12 cellular contexts compared by ENCODE assay signal in the genomic region with DNA sequence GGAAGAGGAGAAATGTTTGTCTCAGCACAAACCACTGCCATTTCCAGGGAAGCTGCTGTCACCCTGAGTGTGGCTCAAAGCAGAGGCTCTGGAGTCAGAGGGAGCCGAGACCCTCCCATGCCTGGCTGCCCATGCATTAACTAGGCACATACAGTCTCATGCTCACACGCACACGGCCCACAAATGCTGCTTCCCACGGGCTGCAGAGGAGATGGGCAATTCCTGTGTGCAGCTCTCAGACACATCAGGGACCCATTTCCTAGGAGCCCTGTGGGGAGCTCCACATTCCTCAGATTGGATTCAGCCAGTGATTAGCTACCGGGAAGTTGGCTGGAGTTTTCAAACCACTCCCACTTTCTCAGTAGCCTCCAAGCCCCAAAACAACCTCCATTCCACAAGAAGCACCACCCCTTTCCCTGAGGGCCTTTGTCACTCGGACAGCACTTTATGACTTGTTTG. TPM values are rescaled to one million over a fixed set of nuclear protein-coding genes. Genes with fewer than 3 reads are reported as not detected.
DNase-seq lines count a peak whose midpoint lies in the region; ATAC-seq and TF ChIP-seq lines count a peak whose summit lies in the region.
"Had no signal": no experiment of that assay in that cellular context is flagged by ENCODE, and none has a peak within 500 bp of the region (broad histone marks: within the 10 kb centered on the region; RNA-seq: fewer than 3 reads in every experiment).

No MANE protein-coding gene starts in this region.

- no peaks in the 10 kb centered on the region for H3K36me3 Mint-ChIP-seq in neural progenitor cell
- no peaks in the 10 kb centered on the region for H3K36me3 Mint-ChIP-seq in natural killer cell treated with Interleukin-12 subunit alpha and Interleukin-12 subunit beta and Interleukin-15 and Interleukin-18, amount 100 ng/mL, for 72 hours
- H3K36me3 Mint-ChIP-seq: activated CD4-positive, alpha-beta memory T cell treated with anti-CD3 and anti-CD28 coated beads for 36 hours had no signal

- no peak overlapping the region for H3K4me3 ChIP-seq in NT2/D1 (ENCODE audit: insufficient read length, low read depth)
- H3K4me3 ChIP-seq in fibroblast of lung (replicated peaks in 1 of 4; ENCODE audit: control extremely low read depth in 1 of 4, insufficient read depth in 1 of 4, low read depth in 3 of 4, low read length in 4 of 4): peak overlapping the region in 1 of 4 experiments; percentile 28
- no peak overlapping the region for H3K4me3 ChIP-seq in neural progenitor cell
- no peak overlapping the region for H3K4me3 ChIP-seq in dorsolateral prefrontal cortex

- H4K20me1 ChIP-seq in fibroblast of lung (ENCODE audit: control insufficient read depth, extremely low read depth, insufficient read depth, low read length) (no peaks in the 10 kb centered on the region), neural progenitor cell (ENCODE audit: low read depth) (no peaks in the 10 kb centered on the region)

- intact Hi-C loops in dorsolateral prefrontal cortex (cut with DNase I): no loop called here

- H3F3A ChIP-seq in neural progenitor cell (ENCODE audit: low read depth): no peaks in the 10 kb centered on the region

- H3K4me1 ChIP-seq in NT2/D1 (ENCODE audit: insufficient read depth, insufficient read length) (peaks cover 13% of the 10 kb centered on the region), fibroblast of lung (ENCODE audit: control insufficient read depth, extremely low read depth, insufficient read depth, low read length) (peaks cover 16% of the 10 kb centered on the region), neural progenitor cell (peaks cover 7% of the 10 kb centered on the region)

- peaks cover 30% of the 10 kb centered on the region for H3K4me1 Mint-ChIP-seq in neural progenitor cell
- peaks cover 0 to 6% of the 10 kb centered on the region in 2 donors for H3K4me1 Mint-ChIP-seq in natural killer cell treated with Interleukin-12 subunit alpha and Interleukin-12 subunit beta and Interleukin-15 and Interleukin-18, amount 100 ng/mL, for 72 hours (ENCODE audit: low read depth in 2 of 2)

- H3K27me3 ChIP-seq in NT2/D1 (ENCODE audit: insufficient read depth, insufficient read length) (no peaks in the 10 kb centered on the region), fibroblast of lung (ENCODE audit: control insufficient read depth, insufficient read depth, low read length) (no peaks in the 10 kb centered on the region), neural progenitor cell (no peaks in the 10 kb centered on the region), dorsolateral prefrontal cortex (no peaks in the 10 kb centered on the region)

- peak overlapping the region; percentile 84 for H3K4me2 ChIP-seq in fibroblast of lung (ENCODE audit: extremely low read depth, insufficient read depth, low read length)
- H3K4me2 ChIP-seq in neural progenitor cell: peak overlapping the region; percentile 1

- H3K9me3 Mint-ChIP-seq in neural progenitor cell: no peaks in the 10 kb centered on the region
- no peaks in the 10 kb centered on the region for H3K9me3 Mint-ChIP-seq in natural killer cell treated with Interleukin-12 subunit alpha and Interleukin-12 subunit beta and Interleukin-15 and Interleukin-18, amount 100 ng/mL, for 72 hours
- H3K9me3 Mint-ChIP-seq: activated CD4-positive, alpha-beta memory T cell treated with anti-CD3 and anti-CD28 coated beads for 36 hours; CD4-positive, alpha-beta T cell; neural crest cell; stimulated activated naive CD8-positive, alpha-beta T cell treated with anti-CD3 and anti-CD28 coated beads, Interleukin-15, Interleukin-2, amounts not matched to agents 100 ng/mL and 50 ng/mL, for 24 hours had no signal

- DNase-seq in AG08395 (ENCODE audit: low spot score): peak; percentile 73
- peak; percentile 62 for DNase-seq in NT2/D1 (ENCODE audit: low read depth, low spot score)
- peak; percentile 48 to 74 for DNase-seq in fibroblast of lung (ENCODE audit: low read depth in 2 of 2)
- peak; percentile 58 for DNase-seq in neural progenitor cell (ENCODE audit: low spot score)
- DNase-seq in dorsolateral prefrontal cortex: no peak
- no peak for DNase-seq in natural killer cell treated with Interleukin-12 subunit alpha and Interleukin-12 subunit beta and Interleukin-15 and Interleukin-18, amount 100 ng/mL, for 72 hours (ENCODE audit: low spot score)
- no peak for DNase-seq in KG1 (lab: John Stamatoyannopoulos, UW)
- DNase-seq: activated CD4-positive, alpha-beta memory T cell treated with anti-CD3 and anti-CD28 coated beads for 36 hours; CD4-positive, alpha-beta T cell had no signal

- H2AFZ ChIP-seq in fibroblast of lung (ENCODE audit: low read length): peak overlapping the region; percentile 25
- peak overlapping the region; percentile 96 for H2AFZ ChIP-seq in neural progenitor cell (replicated peaks)

- no peaks in the 10 kb centered on the region for H3K36me3 ChIP-seq in NT2/D1 (ENCODE audit: insufficient read depth, insufficient read length, low read length)
- no peaks in the 10 kb centered on the region for H3K36me3 ChIP-seq in fibroblast of lung (ENCODE audit: control insufficient read depth, insufficient read depth, low read length)
- H3K36me3 ChIP-seq in neural progenitor cell: no peaks in the 10 kb centered on the region

- ATAC-seq in natural killer cell treated with Interleukin-12 subunit alpha and Interleukin-12 subunit beta and Interleukin-15 and Interleukin-18, amount 100 ng/mL, for 72 hours: no peak
- ATAC-seq in HG03439 (IDR thresholded peaks at IDR 0.05; ENCODE audit: unreplicated experiment): no peak

- H3K9me3 ChIP-seq in NT2/D1 (ENCODE audit: insufficient read depth, low read length): no peaks in the 10 kb centered on the region
- no peaks in the 10 kb centered on the region for H3K9me3 ChIP-seq in fibroblast of lung (ENCODE audit: control insufficient read depth, insufficient read depth, low read depth, low read length)
- H3K9me3 ChIP-seq in neural progenitor cell (ENCODE audit: low read depth): no peaks in the 10 kb centered on the region

- H3K9ac ChIP-seq in NT2/D1 (ENCODE audit: insufficient read length, low read depth): peak overlapping the region; percentile 52
- H3K9ac ChIP-seq in fibroblast of lung (ENCODE audit: insufficient read depth, low read length): peak overlapping the region; percentile 38
- no peak overlapping the region for H3K9ac ChIP-seq in neural progenitor cell

- TF ChIP-seq CTCF in fibroblast of lung (conservative IDR thresholded peaks at IDR 0.05 in 1 of 2, IDR thresholded peaks at IDR 0.05 in 1 of 2; ENCODE audit: low read depth in 1 of 2, low read length in 2 of 2) (no peak), neural progenitor cell (IDR thresholded peaks at IDR 0.05) (no peak), dorsolateral prefrontal cortex (IDR thresholded peaks at IDR 0.05 in 54 of 56, conservative IDR thresholded peaks at IDR 0.05 in 2 of 56; ENCODE audit: low read depth in 1 of 56, partially characterized antibody in 56 of 56) (no peak)

- peak overlapping the region; percentile 72 for H3K27ac Mint-ChIP-seq in neural progenitor cell
- no peak overlapping the region for H3K27ac Mint-ChIP-seq in natural killer cell treated with Interleukin-12 subunit alpha and Interleukin-12 subunit beta and Interleukin-15 and Interleukin-18, amount 100 ng/mL, for 72 hours
- H3K27ac Mint-ChIP-seq: activated CD4-positive, alpha-beta memory T cell treated with anti-CD3 and anti-CD28 coated beads for 36 hours; CD4-positive, alpha-beta T cell; stimulated activated naive CD8-positive, alpha-beta T cell treated with anti-CD3 and anti-CD28 coated beads, Interleukin-15, Interleukin-2, amounts not matched to agents 100 ng/mL and 50 ng/mL, for 24 hours had no signal

- no peaks in the 10 kb centered on the region for H3K79me2 ChIP-seq in fibroblast of lung (ENCODE audit: control insufficient read depth, insufficient read depth, low read length)
- H3K79me2 ChIP-seq in neural progenitor cell (ENCODE audit: low read depth): no peaks in the 10 kb centered on the region

- peaks cover 2% of the 10 kb centered on the region for H3K27me3 Mint-ChIP-seq in neural progenitor cell (ENCODE audit: insufficient read depth, low read depth)
- peaks cover 7 to 8% of the 10 kb centered on the region in 2 donors for H3K27me3 Mint-ChIP-seq in natural killer cell treated with Interleukin-12 subunit alpha and Interleukin-12 subunit beta and Interleukin-15 and Interleukin-18, amount 100 ng/mL, for 72 hours

- peak overlapping the region; percentile 94 for H3K27ac ChIP-seq in fibroblast of lung (ENCODE audit: insufficient read depth, low read length)
- no peak overlapping the region for H3K27ac ChIP-seq in neural progenitor cell
- H3K27ac ChIP-seq in dorsolateral prefrontal cortex: no peak overlapping the region

- H3K4me3 Mint-ChIP-seq in neural progenitor cell: peak overlapping the region; percentile 53
- H3K4me3 Mint-ChIP-seq in natural killer cell treated with Interleukin-12 subunit alpha and Interleukin-12 subunit beta and Interleukin-15 and Interleukin-18, amount 100 ng/mL, for 72 hours: no peak overlapping the region
- H3K4me3 Mint-ChIP-seq: activated CD4-positive, alpha-beta memory T cell treated with anti-CD3 and anti-CD28 coated beads for 36 hours; CD4-positive, alpha-beta T cell; neural crest cell; stimulated activated naive CD8-positive, alpha-beta T cell treated with anti-CD3 and anti-CD28 coated beads, Interleukin-15, Interleukin-2, amounts not matched to agents 100 ng/mL and 50 ng/mL, for 24 hours had no signal

RNA-seq across cellular contexts. Expression of gene PTGES, which starts 9.1 kb away (rescaled TPM):
- total RNA-seq in fibroblast of lung: 9.6 and 16.7 TPM in 2 replicates
- polyA plus RNA-seq in fibroblast of lung: 8.8 and 13.3 TPM in 2 replicates
- polyA plus RNA-seq in fibroblast of lung (2012): 9.3 and 11.7 TPM in 2 replicates
- 20.8 and 28.6 TPM in 2 replicates for polyA minus RNA-seq in fibroblast of lung (ENCODE audit: low replicate concordance)
- total RNA-seq in neural progenitor cell (ENCODE audit: low replicate concordance): 2.3 and 2.9 TPM in 2 replicates
- 1 to 10 TPM; 1.2 to 9.2 (median 2.9) TPM for total RNA-seq in dorsolateral prefrontal cortex
- total RNA-seq in natural killer cell treated with Interleukin-12 subunit alpha and Interleukin-12 subunit beta and Interleukin-15 and Interleukin-18, amount 100 ng/mL, for 72 hours: not detected
- total RNA-seq: activated CD4-positive, alpha-beta memory T cell treated with anti-CD3 and anti-CD28 coated beads for 36 hours had no signal

RNA-seq across cellular contexts. Expression of gene TOR1B, which starts 41.1 kb away (rescaled TPM):
- total RNA-seq in fibroblast of lung: 18.7 and 20.3 TPM in 2 replicates
- polyA plus RNA-seq in fibroblast of lung: 29.5 and 33.6 TPM in 2 replicates
- polyA plus RNA-seq in fibroblast of lung (2012): 21.6 and 25.4 TPM in 2 replicates
- 11.3 and 14.3 TPM in 2 replicates for polyA minus RNA-seq in fibroblast of lung (ENCODE audit: low replicate concordance)
- total RNA-seq in neural progenitor cell (ENCODE audit: low replicate concordance): 12.2 and 19.0 TPM in 2 replicates
- total RNA-seq in dorsolateral prefrontal cortex: 10 to 100 TPM; 14.5 to 27.9 (median 20.1) TPM
- 10 to 100 TPM; 23.0 to 24.5 TPM for total RNA-seq in natural killer cell treated with Interleukin-12 subunit alpha and Interleukin-12 subunit beta and Interleukin-15 and Interleukin-18, amount 100 ng/mL, for 72 hours

Comparison
In these comparisons a context has a peak if more than half of its experiments do, and no peak if none do; other contexts are left out.
1. DNase-seq: peak in AG08395 (single experiment), NT2/D1 (single experiment), fibroblast of lung (2 of 2) and neural progenitor cell (single experiment); none in dorsolateral prefrontal cortex (0 of 10), natural killer cell treated with Interleukin-12 subunit alpha and Interleukin-12 subunit beta and Interleukin-15 and Interleukin-18, amount 100 ng/mL, for 72 hours (single experiment) and KG1 (single experiment).